8 cellular contexts compared by ENCODE assay signal in genomic region chr19:10288662-10289166, GRCh38. TPM values are rescaled to one million over a fixed set of nuclear protein-coding genes. Genes with fewer than 3 reads are reported as not detected.
A peak's percentile ranks its signal among the peaks of the same experiment; 100 is the strongest.
DNase-seq lines count a peak whose midpoint lies in the region; ATAC-seq and TF ChIP-seq lines count a peak whose summit lies in the region.

No MANE protein-coding gene starts in this region.

- H3K4me1 Mint-ChIP-seq in activated naive CD4-positive, alpha-beta T cell treated with anti-CD3 and anti-CD28 coated beads, Interleukin-2, amount 10 ng/mL, durations not matched to agents 7 days and 5 days, result peaks cover 79% of the 10 kb centered on the region
- H3K4me1 Mint-ChIP-seq in immature natural killer cell, result peaks cover 75 to 83% of the 10 kb centered on the region in 2 donors
- peaks cover 61 to 98% of the 10 kb centered on the region in 2 donors for H3K4me1 Mint-ChIP-seq in stimulated activated naive B cell treated with anti-CD40 and anti-IgM and Interleukin-4, amounts not matched to agents 10 μg/mL and 1 μg/mL and 100 μg/mL, for 72 hours

- TF ChIP-seq CTCF in 22Rv1 (IDR thresholded peaks at IDR 0.05), result no peak

- no peak for ATAC-seq in stimulated activated naive B cell treated with anti-CD40 and anti-IgM and Interleukin-4, amounts not matched to agents 10 μg/mL and 1 μg/mL and 100 μg/mL, for 72 hours (replicated peaks)

- peak; percentile 84 for DNase-seq in GM03348 (ENCODE audit: low spot score)
- peak; percentile 44 for DNase-seq in NCI-H524 treated with DMSO at 0.1 percent for 48 hours (lab: John Stamatoyannopoulos, UW)
- DNase-seq in activated naive CD4-positive, alpha-beta T cell treated with anti-CD3 and anti-CD28 coated beads, Interleukin-2, amount 10 ng/mL, durations not matched to agents 7 days and 5 days, result peak; percentile 56
- no peak for DNase-seq in immature natural killer cell
- no peak for DNase-seq in stimulated activated naive B cell treated with anti-CD40 and anti-IgM and Interleukin-4, amounts not matched to agents 10 μg/mL and 1 μg/mL and 100 μg/mL, for 72 hours
- no peak for DNase-seq in hippocampal formation (lab: John Stamatoyannopoulos, UW)
- no peak for DNase-seq in globus pallidus (ENCODE audit: low spot score)

- H3K36me3 Mint-ChIP-seq in activated naive CD4-positive, alpha-beta T cell treated with anti-CD3 and anti-CD28 coated beads, Interleukin-2, amount 10 ng/mL, durations not matched to agents 7 days and 5 days, result peaks cover 44% of the 10 kb centered on the region
- H3K36me3 Mint-ChIP-seq in immature natural killer cell, result peaks cover 18 to 22% (median 18%) of the 10 kb centered on the region in 3 donors
- H3K36me3 Mint-ChIP-seq in stimulated activated naive B cell treated with anti-CD40 and anti-IgM and Interleukin-4, amounts not matched to agents 10 μg/mL and 1 μg/mL and 100 μg/mL, for 72 hours, result peaks cover 33 to 37% of the 10 kb centered on the region in 2 donors

- CTCF ChIA-PET in activated naive CD4-positive, alpha-beta T cell treated with anti-CD3 and anti-CD28 coated beads, Interleukin-2, amount 10 ng/mL, durations not matched to agents 7 days and 5 days (lab: Charles Lee), result interaction anchor here (0.8 to 2.0 kb wide), 7 partner anchors 18 to 132 kb away, joined by 3 to 18 read pairs (median 4); partner anchors contain the start of genes ICAM1 and PDE4A

- peak overlapping the region; percentile 87 for H3K27ac ChIP-seq in 22Rv1

- H3K27ac Mint-ChIP-seq in activated naive CD4-positive, alpha-beta T cell treated with anti-CD3 and anti-CD28 coated beads, Interleukin-2, amount 10 ng/mL, durations not matched to agents 7 days and 5 days, result no peak overlapping the region
- H3K27ac Mint-ChIP-seq in immature natural killer cell, result peak overlapping the region in 3 of 6 donors; percentile 41 to 66 (median 49)
- peak overlapping the region; percentile 87 for H3K27ac Mint-ChIP-seq in stimulated activated naive B cell treated with anti-CD40 and anti-IgM and Interleukin-4, amounts not matched to agents 10 μg/mL and 1 μg/mL and 100 μg/mL, for 72 hours

- H3K4me3 Mint-ChIP-seq in activated naive CD4-positive, alpha-beta T cell treated with anti-CD3 and anti-CD28 coated beads, Interleukin-2, amount 10 ng/mL, durations not matched to agents 7 days and 5 days, result peak overlapping the region; percentile 59
- H3K4me3 Mint-ChIP-seq in immature natural killer cell, result peak overlapping the region; percentile 78 to 85 (median 83)
- peak overlapping the region; percentile 71 to 84 for H3K4me3 Mint-ChIP-seq in stimulated activated naive B cell treated with anti-CD40 and anti-IgM and Interleukin-4, amounts not matched to agents 10 μg/mL and 1 μg/mL and 100 μg/mL, for 72 hours

- H3K9me3 Mint-ChIP-seq in activated naive CD4-positive, alpha-beta T cell treated with anti-CD3 and anti-CD28 coated beads, Interleukin-2, amount 10 ng/mL, durations not matched to agents 7 days and 5 days, result peaks cover 2% of the 10 kb centered on the region
- H3K9me3 Mint-ChIP-seq in immature natural killer cell, result peaks cover 0 to 4% (median 0%) of the 10 kb centered on the region in 6 donors
- H3K9me3 Mint-ChIP-seq in stimulated activated naive B cell treated with anti-CD40 and anti-IgM and Interleukin-4, amounts not matched to agents 10 μg/mL and 1 μg/mL and 100 μg/mL, for 72 hours, result peaks cover 0 to 4% of the 10 kb centered on the region in 2 donors

- H3K27me3 Mint-ChIP-seq in activated naive CD4-positive, alpha-beta T cell treated with anti-CD3 and anti-CD28 coated beads, Interleukin-2, amount 10 ng/mL, durations not matched to agents 7 days and 5 days, result peaks cover 74% of the 10 kb centered on the region
- peaks cover 44 to 70% (median 48%) of the 10 kb centered on the region in 3 donors for H3K27me3 Mint-ChIP-seq in immature natural killer cell (ENCODE audit: low read depth in 3 of 3)
- H3K27me3 Mint-ChIP-seq in stimulated activated naive B cell treated with anti-CD40 and anti-IgM and Interleukin-4, amounts not matched to agents 10 μg/mL and 1 μg/mL and 100 μg/mL, for 72 hours, result peaks cover 43 to 60% of the 10 kb centered on the region in 2 donors

RNA-seq across cellular contexts. Expression of gene ICAM5, which starts 1.0 kb away (rescaled TPM):
- not detected for polyA plus RNA-seq in immature natural killer cell

RNA-seq across cellular contexts. Expression of gene ICAM4, which starts 2.0 kb away (rescaled TPM):
- polyA plus RNA-seq in immature natural killer cell, result 1 to 10 TPM in 1 of 3 donors, under 1 TPM in 1, not detected in 1; 0.63 to 1.1 TPM

RNA-seq across cellular contexts. Expression of gene ICAM1, which starts 17.8 kb away (rescaled TPM):
- 10 to 100 TPM in 2 of 3 donors, 1 to 10 TPM in 1; 9.9 to 18.4 (median 18.0) TPM for polyA plus RNA-seq in immature natural killer cell

RNA-seq across cellular contexts. Expression of gene ZGLP1, which starts 20.9 kb away (rescaled TPM):
- polyA plus RNA-seq in immature natural killer cell, result 1 to 10 TPM in 1 of 3 donors, under 1 TPM in 1, not detected in 1; 0.48 to 1.9 TPM

RNA-seq across cellular contexts. Expression of gene FDX2, which starts 27.1 kb away (rescaled TPM):
- 10 to 100 TPM; 12.5 to 17.8 (median 16.6) TPM for polyA plus RNA-seq in immature natural killer cell

Comparison
In these comparisons a context has a peak if more than half of its experiments do, and no peak if none do; other contexts are left out.
1. DNase-seq: peak in GM03348 (single experiment), NCI-H524 treated with DMSO at 0.1 percent for 48 hours (single experiment) and activated naive CD4-positive, alpha-beta T cell treated with anti-CD3 and anti-CD28 coated beads, Interleukin-2, amount 10 ng/mL, durations not matched to agents 7 days and 5 days (single experiment); none in immature natural killer cell (0 of 3), stimulated activated naive B cell treated with anti-CD40 and anti-IgM and Interleukin-4, amounts not matched to agents 10 μg/mL and 1 μg/mL and 100 μg/mL, for 72 hours (single experiment), hippocampal formation (0 of 2) and globus pallidus (single experiment).
2. Peak in every context shown above with its lines, with median percentiles within 50 percentile points of each other: H3K4me3 Mint-ChIP-seq.